In the genomic region with DNA sequence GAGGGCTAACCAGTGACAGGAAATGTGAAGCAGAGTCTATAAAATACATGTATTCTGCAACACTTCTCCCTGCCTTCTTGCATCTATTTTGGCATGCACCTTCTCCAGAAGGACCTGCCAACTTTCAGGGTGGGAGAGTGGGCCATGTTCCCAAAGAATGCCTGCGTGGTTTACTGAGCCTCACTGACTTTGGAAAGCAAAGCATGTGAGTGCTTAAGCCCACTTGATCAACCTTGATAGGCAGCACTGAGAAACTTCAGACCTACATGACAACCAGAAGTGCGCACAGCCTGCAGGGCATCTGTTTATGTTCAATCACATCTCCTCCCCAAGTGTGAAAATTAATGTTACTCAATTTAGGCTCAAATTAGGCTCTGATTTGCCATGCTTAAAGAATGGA, we compare ENCODE assay signal across 14 cellular contexts.
DNase-seq lines count a peak whose midpoint lies in the region; ATAC-seq and TF ChIP-seq lines count a peak whose summit lies in the region.
"Had no signal": no experiment of that assay in that cellular context is flagged by ENCODE, and none has a peak within 500 bp of the region (broad histone marks: within the 10 kb centered on the region; RNA-seq: fewer than 3 reads in every experiment).

No MANE protein-coding gene starts in this region.

- intact Hi-C loops in Right ventricle myocardium superior (cut with DNase I) (no loop called here), cardiac septum (cut with DNase I) (loop anchor here (2.0 to 5.0 kb wide), 2 partner anchors 17 to 35 kb away; no protein-coding TSS in a partner anchor), left lung (cut with DNase I) (no loop called here), transverse colon (cut with DNase I; ENCODE audit: low total_unique reads) (no loop called here)

- peak; percentile 36 for TF ChIP-seq EP300 in transverse colon (IDR thresholded peaks at IDR 0.05; ENCODE audit: low read depth)

- in situ Hi-C loops in transverse colon (cut with MboI; ENCODE audit: low pct_ligation_motif_present in 1 of 4, low pct_unique_long_range_greater_than_20kb in 1 of 4, low sequenced_read_pairs in 3 of 4), result no loop called here

- peak; percentile 95 for ATAC-seq in Right ventricle myocardium superior (ENCODE audit: poor library complexity)
- peak; percentile 12 for ATAC-seq in left lung

- H3K9me3 ChIP-seq in left lung, result no peaks in the 10 kb centered on the region
- H3K9me3 ChIP-seq in transverse colon, result no peaks in the 10 kb centered on the region
- H3K9me3 ChIP-seq: Caco-2 had no signal

- peaks cover 0 to 11% of the 10 kb centered on the region in 2 donors for H3K4me1 ChIP-seq in left lung
- H3K4me1 ChIP-seq in transverse colon, result peaks cover 0 to 20% (median 11%) of the 10 kb centered on the region in 4 donors

- no peak overlapping the region for H3K4me3 ChIP-seq in fibroblast of the aortic adventitia (ENCODE audit: low read depth, low read length)
- H3K4me3 ChIP-seq in left lung, result no peak overlapping the region
- H3K4me3 ChIP-seq in transverse colon, result no peak overlapping the region
- H3K4me3 ChIP-seq: PC-9 had no signal

- H3K27ac ChIP-seq in left lung (no peak overlapping the region), transverse colon (peak overlapping the region in 3 of 4 donors; percentile 19 to 30 (median 20))
- H3K27ac ChIP-seq: PC-9 had no signal

- TF ChIP-seq CTCF in fibroblast of the aortic adventitia (IDR thresholded peaks at IDR 0.05; ENCODE audit: insufficient read depth, low read length), result no peak
- no peak for TF ChIP-seq CTCF in left lung (IDR thresholded peaks at IDR 0.05)
- no peak for TF ChIP-seq CTCF in transverse colon (IDR thresholded peaks at IDR 0.05)

- no peak for TF ChIP-seq POLR2A in transverse colon (IDR thresholded peaks at IDR 0.05)

- 70% methylated on average over 2 of the region's 2 CpGs; no CpG with 5 or more reads in 1 of the 2 donors for WGBS in transverse colon (ENCODE audit: low coverage in 1 of 2), 2 donors

- H3K36me3 ChIP-seq in left lung, result peaks cover 0 to 5% of the 10 kb centered on the region in 2 donors
- no peaks in the 10 kb centered on the region for H3K36me3 ChIP-seq in transverse colon

- H3K27me3 ChIP-seq in left lung (no peaks in the 10 kb centered on the region), transverse colon (no peaks in the 10 kb centered on the region)

- DNase-seq in Right ventricle myocardium superior, result peak; percentile 59
- DNase-seq in cardiac septum (ENCODE audit: low spot score), result no peak
- DNase-seq in fibroblast of the aortic adventitia (ENCODE audit: low read depth), result peak; percentile 63
- DNase-seq in left lung, result no peak
- DNase-seq in transverse colon, result no peak
- DNase-seq in NCI-H128 (lab: John Stamatoyannopoulos, UW; ENCODE audit: unreplicated experiment), result no peak
- DNase-seq in NCI-H510A treated with DMSO at 0.1 percent for 48 hours (lab: John Stamatoyannopoulos, UW), result no peak
- no peak for DNase-seq in pons (ENCODE audit: low spot score)
- DNase-seq: ACHN, AML-193, Caco-2, KBM-7, NCI-H1436 treated with DMSO at 0.1 percent for 48 hours, PC-9 had no signal

Comparison
In these comparisons a context has a peak if more than half of its experiments do, and no peak if none do; other contexts are left out.
1. DNase-seq: peak in Right ventricle myocardium superior (single experiment) and fibroblast of the aortic adventitia (single experiment); none in cardiac septum (single experiment), left lung (0 of 2), transverse colon (single experiment), NCI-H128 (single experiment), NCI-H510A treated with DMSO at 0.1 percent for 48 hours (single experiment) and pons (single experiment).
2. H3K27ac ChIP-seq: peak in transverse colon (3 of 4); none in left lung (0 of 2).